In genomic region chr2:9630750-9631483, GRCh38 we compare ENCODE assay signal across 8 cellular contexts. TPM values are rescaled to one million over a fixed set of nuclear protein-coding genes. Genes with fewer than 3 reads are reported as not detected.
DNase-seq lines count a peak whose midpoint lies in the region; ATAC-seq and TF ChIP-seq lines count a peak whose summit lies in the region.

Gene YWHAQ (minus strand): TSS chr2:9630997. CDS start chr2:9630452, 545 bp downstream.

- H3K9me3 ChIP-seq in SU-DHL-6 (ENCODE audit: insufficient read depth, low read length) (peaks cover 13% of the 10 kb centered on the region; the same call in 1 of the 2 replicates), thymus (ENCODE audit: control insufficient read depth) (no peaks in the 10 kb centered on the region)

- peak; percentile 91 for ATAC-seq in HG02678 (IDR thresholded peaks at IDR 0.05; ENCODE audit: unreplicated experiment)
- ATAC-seq in activated naive CD8-positive, alpha-beta T cell treated with anti-CD3 and anti-CD28 coated beads, Interleukin-2, amount 10 ng/mL, durations not matched to agents 7 days and 5 days (ENCODE audit: low read depth), result peak; percentile 88

- intact Hi-C loops in head of caudate nucleus (cut with DNase I), result loop anchor here (5.0 to 10.0 kb wide), 2 partner anchors 74 to 156 kb away; partner anchors contain the start of genes ADAM17 and IAH1

- peak; percentile 78 for TF ChIP-seq POLR2A in GM10847 (IDR thresholded peaks at IDR 0.05; ENCODE audit: extremely low read depth, insufficient read length)

- H3K4me2 ChIP-seq in SU-DHL-6 (ENCODE audit: low read depth, low read length, poor library complexity, severe bottlenecking), result peak within 1 kb of the TSS; percentile 85

- WGBS in thymus, result under 1% methylated on average over 81 of the region's 81 CpGs

- H3K36me3 ChIP-seq in SU-DHL-6 (ENCODE audit: low read length) (peaks cover 34% of the 10 kb centered on the region), thymus (ENCODE audit: control insufficient read depth, insufficient read depth) (peaks cover 3% of the 10 kb centered on the region)

- peaks cover 18% of the 10 kb centered on the region for H3K4me1 ChIP-seq in thymus (ENCODE audit: control insufficient read depth, insufficient read depth, low read length)

- peak within 1 kb of the TSS; percentile 96 for H2AFZ ChIP-seq in SU-DHL-6 (ENCODE audit: low read depth, low read length, severe bottlenecking)

- no peaks in the 10 kb centered on the region for H3K9me2 ChIP-seq in SU-DHL-6 (replicated peaks; ENCODE audit: insufficient read depth, low read length)

- H3K4me3 Mint-ChIP-seq in activated naive CD8-positive, alpha-beta T cell treated with anti-CD3 and anti-CD28 coated beads, Interleukin-2, amount 10 ng/mL, durations not matched to agents 7 days and 5 days, result peak within 1 kb of the TSS; percentile 96
- peak within 1 kb of the TSS; percentile 95 for H3K4me3 Mint-ChIP-seq in osteocyte (ENCODE audit: unreplicated experiment)

- peak within 1 kb of the TSS; percentile 85 for H3K27ac ChIP-seq in SU-DHL-6 (ENCODE audit: low read depth, low read length)
- H3K27ac ChIP-seq in thymus (ENCODE audit: low read depth), result peak within 1 kb of the TSS; percentile 92

- peaks cover 20% of the 10 kb centered on the region for H3K27me3 Mint-ChIP-seq in activated naive CD8-positive, alpha-beta T cell treated with anti-CD3 and anti-CD28 coated beads, Interleukin-2, amount 10 ng/mL, durations not matched to agents 7 days and 5 days
- H3K27me3 Mint-ChIP-seq in osteocyte (ENCODE audit: unreplicated experiment), result no peaks in the 10 kb centered on the region

- H4K20me1 ChIP-seq in SU-DHL-6 (ENCODE audit: low read depth, low read length), result peaks cover 21% of the 10 kb centered on the region

- POLR2A ChIA-PET in activated naive CD8-positive, alpha-beta T cell treated with anti-CD3 and anti-CD28 coated beads, Interleukin-2, amount 10 ng/mL, durations not matched to agents 7 days and 5 days (lab: Charles Lee), result interaction anchor here (0.6 to 2.8 kb wide), 25 partner anchors 12 to 964 kb away, joined by 3 to 38 read pairs (median 4); partner anchors contain the start of genes ADAM17, CPSF3, IAH1 and ITGB1BP1

- peaks cover 28% of the 10 kb centered on the region for H3K36me3 Mint-ChIP-seq in activated naive CD8-positive, alpha-beta T cell treated with anti-CD3 and anti-CD28 coated beads, Interleukin-2, amount 10 ng/mL, durations not matched to agents 7 days and 5 days
- peaks cover 31% of the 10 kb centered on the region for H3K36me3 Mint-ChIP-seq in osteocyte (ENCODE audit: unreplicated experiment)

- DNase-seq in NCI-H128 (lab: John Stamatoyannopoulos, UW; ENCODE audit: unreplicated experiment), result peak; percentile 98
- DNase-seq in activated naive CD8-positive, alpha-beta T cell treated with anti-CD3 and anti-CD28 coated beads, Interleukin-2, amount 10 ng/mL, durations not matched to agents 7 days and 5 days, result peak; percentile 99
- DNase-seq in head of caudate nucleus, result peak; percentile 95 to 100 (median 99)
- DNase-seq in osteocyte (ENCODE audit: extremely low spot score, unreplicated experiment), result peak; percentile 100

- H3K9me3 Mint-ChIP-seq in activated naive CD8-positive, alpha-beta T cell treated with anti-CD3 and anti-CD28 coated beads, Interleukin-2, amount 10 ng/mL, durations not matched to agents 7 days and 5 days, result no peaks in the 10 kb centered on the region
- no peaks in the 10 kb centered on the region for H3K9me3 Mint-ChIP-seq in osteocyte (ENCODE audit: unreplicated experiment)

- H3K4me1 Mint-ChIP-seq in activated naive CD8-positive, alpha-beta T cell treated with anti-CD3 and anti-CD28 coated beads, Interleukin-2, amount 10 ng/mL, durations not matched to agents 7 days and 5 days, result peaks cover 39% of the 10 kb centered on the region
- H3K4me1 Mint-ChIP-seq in osteocyte (ENCODE audit: unreplicated experiment), result peaks cover 58% of the 10 kb centered on the region

- peak within 1 kb of the TSS; percentile 81 for H3K9ac ChIP-seq in SU-DHL-6 (ENCODE audit: low read length)

- peaks cover 1% of the 10 kb centered on the region; the same call in 1 of the 2 replicates for H3F3A ChIP-seq in SU-DHL-6 (ENCODE audit: insufficient read depth)

- peaks cover 44% of the 10 kb centered on the region for H3K79me2 ChIP-seq in SU-DHL-6 (ENCODE audit: insufficient read depth, low read length)

- H3K4me3 ChIP-seq in SU-DHL-6 (ENCODE audit: insufficient read depth, low read length, poor library complexity, severe bottlenecking), result peak within 1 kb of the TSS; percentile 72
- peak within 1 kb of the TSS; percentile 95 for H3K4me3 ChIP-seq in thymus (ENCODE audit: low read length)

- no peaks in the 10 kb centered on the region; the same call in 1 of the 2 replicates for H3K27me3 ChIP-seq in SU-DHL-6 (ENCODE audit: low read length)
- no peaks in the 10 kb centered on the region for H3K27me3 ChIP-seq in thymus (ENCODE audit: control insufficient read depth, insufficient read depth)

- peak within 1 kb of the TSS; percentile 95 for H3K27ac Mint-ChIP-seq in activated naive CD8-positive, alpha-beta T cell treated with anti-CD3 and anti-CD28 coated beads, Interleukin-2, amount 10 ng/mL, durations not matched to agents 7 days and 5 days
- peak within 1 kb of the TSS; percentile 94 for H3K27ac Mint-ChIP-seq in osteocyte (ENCODE audit: unreplicated experiment)

- TF ChIP-seq CTCF in SU-DHL-6 (IDR thresholded peaks at IDR 0.05; ENCODE audit: insufficient read depth, low read length, poor library complexity, severe bottlenecking) (no peak), osteocyte (IDR thresholded peaks at IDR 0.05) (no peak)

RNA-seq across cellular contexts. Expression of gene YWHAQ, which starts in this region (rescaled TPM):
- 100 to 1,000 TPM; 191 to 216 TPM for total RNA-seq in activated naive CD8-positive, alpha-beta T cell treated with anti-CD3 and anti-CD28 coated beads, Interleukin-2, amount 10 ng/mL, durations not matched to agents 7 days and 5 days
- total RNA-seq in osteocyte, result 296 and 307 TPM in 2 replicates
- 182 TPM for polyA plus RNA-seq in thymus

Comparison
In these comparisons a context has a peak if more than half of its experiments do, and no peak if none do; other contexts are left out.
1. Peak in every context shown above with its lines: DNase-seq, ATAC-seq, H3K4me3 ChIP-seq and H3K27ac ChIP-seq.